In the genomic region with DNA sequence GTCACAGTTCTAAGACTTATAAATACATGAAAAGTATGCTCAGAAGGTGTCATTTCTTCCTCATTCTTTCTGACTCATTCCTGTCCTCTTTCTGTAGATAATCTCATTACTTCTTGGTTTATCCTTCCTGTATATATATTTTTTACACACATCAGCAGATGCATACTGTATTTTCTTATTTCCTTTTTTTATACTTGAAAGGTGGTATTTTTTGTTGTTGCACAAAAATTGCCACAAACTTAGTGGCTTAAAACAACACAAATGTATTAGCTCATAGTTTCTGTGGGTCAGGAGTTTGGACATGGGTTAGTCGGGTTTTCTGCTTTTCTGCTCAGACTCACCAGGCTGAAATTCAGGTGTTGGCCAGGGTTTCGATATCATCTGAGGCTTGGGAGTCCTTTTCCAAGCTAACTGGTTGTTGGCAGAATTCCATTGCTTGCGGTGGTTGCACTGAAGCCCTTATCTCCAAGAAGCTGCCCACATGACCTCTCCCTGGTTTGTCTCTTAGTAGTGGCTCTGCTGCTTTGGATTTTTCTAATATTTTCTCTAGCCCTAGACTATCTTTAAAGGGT, we compare ENCODE assay signal across 9 cellular contexts.
DNase-seq lines count a peak whose midpoint lies in the region; ATAC-seq and TF ChIP-seq lines count a peak whose summit lies in the region.
"Had no signal": no experiment of that assay in that cellular context is flagged by ENCODE, and none has a peak within 500 bp of the region (broad histone marks: within the 10 kb centered on the region; RNA-seq: fewer than 3 reads in every experiment).

No MANE protein-coding gene starts in this region.

- no peak for TF ChIP-seq CTCF in kidney epithelial cell (IDR thresholded peaks at IDR 0.05; ENCODE audit: insufficient read depth, low read length, poor library complexity, severe bottlenecking)
- TF ChIP-seq CTCF in gastroesophageal sphincter (IDR thresholded peaks at IDR 0.05), result no peak

- no peak for TF ChIP-seq EP300 in gastroesophageal sphincter (IDR thresholded peaks at IDR 0.05)

- H3K4me1 ChIP-seq in gastroesophageal sphincter, result peaks cover 2 to 41% (median 9%) of the 10 kb centered on the region in 3 donors

- no peak for TF ChIP-seq POLR2A in gastroesophageal sphincter (IDR thresholded peaks at IDR 0.05)

- peak; percentile 62 for ATAC-seq in HG02588 (IDR thresholded peaks at IDR 0.05; ENCODE audit: unreplicated experiment)
- no peak for ATAC-seq in GM21737 (IDR thresholded peaks at IDR 0.05; ENCODE audit: unreplicated experiment)
- no peak for ATAC-seq in gastroesophageal sphincter

- no peak overlapping the region for H3K4me3 ChIP-seq in kidney epithelial cell (ENCODE audit: low read depth, low read length)
- no peak overlapping the region for H3K4me3 ChIP-seq in gastroesophageal sphincter

- WGBS in gastroesophageal sphincter (ENCODE audit: low coverage in 1 of 2), 2 donors, result 71% methylated on average over 3 of the region's 3 CpGs

- peak; percentile 32 for DNase-seq in ELR (ENCODE audit: low read depth)
- DNase-seq in OCI-M1 (lab: John Stamatoyannopoulos, UW), result peak; percentile 90
- DNase-seq in kidney epithelial cell (ENCODE audit: low read depth), result peak; percentile 65
- DNase-seq in 8988T, result no peak
- DNase-seq in NCI-H2107 treated with DMSO at 0.1 percent for 48 hours (lab: John Stamatoyannopoulos, UW; ENCODE audit: unreplicated experiment), result no peak
- DNase-seq: NCI-H69 had no signal

- H3K27me3 ChIP-seq in kidney epithelial cell (ENCODE audit: control insufficient read depth, insufficient read depth, low read length) (no peaks in the 10 kb centered on the region), gastroesophageal sphincter (no peaks in the 10 kb centered on the region)

- no peaks in the 10 kb centered on the region for H3K9me3 ChIP-seq in gastroesophageal sphincter

- H3K36me3 ChIP-seq in kidney epithelial cell (ENCODE audit: control insufficient read depth, insufficient read depth, low read length) (no peaks in the 10 kb centered on the region), gastroesophageal sphincter (no peaks in the 10 kb centered on the region)

- H3K27ac ChIP-seq in gastroesophageal sphincter, result no peak overlapping the region

Comparison
In these comparisons a context has a peak if more than half of its experiments do, and no peak if none do; other contexts are left out.
1. DNase-seq: peak in ELR (single experiment), OCI-M1 (single experiment) and kidney epithelial cell (single experiment); none in 8988T (single experiment) and NCI-H2107 treated with DMSO at 0.1 percent for 48 hours (single experiment).